In genomic region chr17:76921340-76922036, GRCh38 we compare ENCODE assay signal across 28 cellular contexts. TPM values are rescaled to one million over a fixed set of nuclear protein-coding genes. Genes with fewer than 3 reads are reported as not detected.
"Had no signal": no experiment of that assay in that cellular context is flagged by ENCODE, and none has a peak within 500 bp of the region (broad histone marks: within the 10 kb centered on the region; RNA-seq: fewer than 3 reads in every experiment).

No MANE protein-coding gene starts in this region.

- H3K4me3 ChIP-seq: lung, mucosa of descending colon, smooth muscle cell, suprapubic skin, thyroid gland, vagina had no signal

- H3K4me1 ChIP-seq: suprapubic skin, thyroid gland, vagina had no signal

- H3K4me1 Mint-ChIP-seq: immature natural killer cell; memory B cell; mesothelial cell of epicardium; naive B cell; stimulated activated naive CD8-positive, alpha-beta T cell treated with anti-CD3 and anti-CD28 coated beads, Interleukin-15, amount 100 ng/mL, for 72 hours had no signal

- H3K36me3 Mint-ChIP-seq: immature natural killer cell, memory B cell, mesothelial cell of epicardium, naive B cell had no signal

- H3K27ac ChIP-seq: neutrophil, parathyroid adenoma, suprapubic skin, thyroid gland, vagina had no signal

- H3K27me3 Mint-ChIP-seq: stimulated activated naive CD8-positive, alpha-beta T cell treated with anti-CD3 and anti-CD28 coated beads, Interleukin-15, amount 100 ng/mL, for 72 hours had no signal

- H3K9me3 Mint-ChIP-seq: immature natural killer cell; memory B cell; mesothelial cell of epicardium; naive B cell; nephron progenitor cell; stimulated activated naive CD8-positive, alpha-beta T cell treated with anti-CD3 and anti-CD28 coated beads, Interleukin-15, amount 100 ng/mL, for 72 hours had no signal

- H3K27me3 ChIP-seq: thyroid gland, vagina had no signal

- FAIRE-seq: frontal cortex had no signal

- H3K9me3 ChIP-seq: mucosa of descending colon, neutrophil, suprapubic skin, thyroid gland, vagina had no signal

- H3K4me3 Mint-ChIP-seq: immature natural killer cell; memory B cell; mesothelial cell of epicardium; nephron progenitor cell; stimulated activated naive CD8-positive, alpha-beta T cell treated with anti-CD3 and anti-CD28 coated beads, Interleukin-15, amount 100 ng/mL, for 72 hours had no signal

- H3K27ac Mint-ChIP-seq: immature natural killer cell, memory B cell, mesothelial cell of epicardium, nephron progenitor cell, progenitor cell of endocrine pancreas had no signal

- H3K9ac ChIP-seq: parathyroid adenoma had no signal

- H3K4me2 ChIP-seq: smooth muscle cell had no signal

- ATAC-seq: left ventricle myocardium superior; mucosa of descending colon; sciatic nerve; stimulated activated naive CD8-positive, alpha-beta T cell treated with anti-CD3 and anti-CD28 coated beads, Interleukin-15, amount 100 ng/mL, for 72 hours had no signal

- H3K36me3 ChIP-seq: neutrophil, suprapubic skin, thyroid gland, vagina had no signal

- DNase-seq: cortex of kidney; effector CD4-positive, alpha-beta T cell; immature natural killer cell; islet precursor cell; kidney glomerular epithelial cell; left ventricle myocardium superior; mucosa of descending colon; naive B cell; nephron progenitor cell; stimulated activated CD4-positive, alpha-beta T cell treated with anti-CD3 and anti-CD28 coated beads, Interleukin-12 subunit alpha, Interleukin-12 subunit beta, amount 100 ng/mL, for 4 hours; stimulated activated CD4-positive, alpha-beta T cell treated with anti-CD3 and anti-CD28 coated beads, Interleukin-1b, Interleukin-23, amount 100 ng/mL, for 48 hours; stimulated activated CD4-positive, alpha-beta T cell treated with anti-CD3 and anti-CD28 coated beads, Interleukin-4, amount 100 ng/mL, for 1 hour; stimulated activated CD8-positive, alpha-beta memory T cell treated with anti-CD3 and anti-CD28 coated beads, Interleukin-4, amount 100 ng/mL, for 48 hours; stimulated activated naive CD4-positive, alpha-beta T cell; stimulated activated naive CD8-positive, alpha-beta T cell treated with anti-CD3 and anti-CD28 coated beads, Interleukin-15, amount 100 ng/mL, for 72 hours; thyroid gland; trophoblast cell had no signal

- H3K79me2 ChIP-seq: parathyroid adenoma had no signal

- H2AFZ ChIP-seq: parathyroid adenoma had no signal

RNA-seq across cellular contexts. Expression of gene MGAT5B, which starts 53.3 kb away (rescaled TPM):
- total RNA-seq: left ventricle myocardium superior had no signal
- polyA plus RNA-seq: immature natural killer cell had no signal
